1 cellular context compared by ENCODE assay signal in genomic region chr2:175167076-175167791, GRCh38.
A peak's percentile ranks its signal among the peaks of the same experiment; 100 is the strongest.
TF ChIP-seq lines count a peak whose summit lies in the region.

No MANE protein-coding gene starts in this region.

TF ChIP-seq in HepG2, 621 proteins besides CTCF, POLR2A, EP300 and RAD21 (continues in another document):
- peak; percentile 56; the same call in 1 of the 2 replicates for TF ChIP-seq ZNF777 (CRISPR knock-in tag; IDR thresholded peaks at IDR 0.05)
- no peak for TF ChIP-seq HBP1 (CRISPR knock-in tag; IDR thresholded peaks at IDR 0.05; ENCODE audit: low read depth)
- 0 out of 2 replicates have a peak, but pooled peaks have one; percentile 20 for TF ChIP-seq ZNF136 (CRISPR knock-in tag; IDR thresholded peaks at IDR 0.05; ENCODE audit: low read depth)
- peak; percentile 17 for TF ChIP-seq ZBED4 (CRISPR knock-in tag; IDR thresholded peaks at IDR 0.05; ENCODE audit: borderline replicate concordance)
- 0 out of 2 replicates have a peak, but pooled peaks have one; percentile 6 for TF ChIP-seq ZNF253 (CRISPR knock-in tag; IDR thresholded peaks at IDR 0.05; ENCODE audit: borderline replicate concordance)
- 0 out of 2 replicates have a peak, but pooled peaks have one; percentile 5 for TF ChIP-seq LRRFIP1 (CRISPR knock-in tag; conservative IDR thresholded peaks at IDR 0.05)
- TF ChIP-seq PHF21A (CRISPR knock-in tag; IDR thresholded peaks at IDR 0.05), result no peak
- TF ChIP-seq ZNF441 (CRISPR knock-in tag; IDR thresholded peaks at IDR 0.05; ENCODE audit: borderline replicate concordance), result 0 out of 2 replicates have a peak, but pooled peaks have one; percentile 6
- peak; percentile 37 for TF ChIP-seq SRSF1 (optimal IDR thresholded peaks at IDR 0.05; ENCODE audit: low read depth, low read length)
- TF ChIP-seq PATZ1 (CRISPR knock-in tag; IDR thresholded peaks at IDR 0.05), result peak; percentile 44; the same call in 1 of the 2 replicates
- TF ChIP-seq ZNF230 (CRISPR knock-in tag; IDR thresholded peaks at IDR 0.05), result 0 out of 2 replicates have a peak, but pooled peaks have one; percentile 18
- TF ChIP-seq ZNF468 (CRISPR knock-in tag; IDR thresholded peaks at IDR 0.05), result 0 out of 2 replicates have a peak, but pooled peaks have one; percentile 6
- peak; percentile 85 for TF ChIP-seq ZNF605 (CRISPR knock-in tag; IDR thresholded peaks at IDR 0.05)
- TF ChIP-seq SMAD9 (CRISPR knock-in tag; IDR thresholded peaks at IDR 0.05), result 0 out of 2 replicates have a peak, but pooled peaks have one; percentile 57
- 0 out of 2 replicates have a peak, but pooled peaks have one; percentile 7 for TF ChIP-seq HOXA5 (CRISPR knock-in tag; IDR thresholded peaks at IDR 0.05)
- peak; percentile 17; the same call in 1 of the 2 replicates for TF ChIP-seq ZBTB42 (CRISPR knock-in tag; IDR thresholded peaks at IDR 0.05)
- peak; percentile 19; the same call in 1 of the 2 replicates for TF ChIP-seq PITX1 (CRISPR knock-in tag; IDR thresholded peaks at IDR 0.05)
- TF ChIP-seq SOX13 (IDR thresholded peaks at IDR 0.05), result no peak
- 0 out of 4 replicates have a peak, but pooled peaks of 1 of the 2 experiments have one; percentile 80 for TF ChIP-seq SOX13 (CRISPR knock-in tag; conservative IDR thresholded peaks at IDR 0.05 in 1 of 2, IDR thresholded peaks at IDR 0.05 in 1 of 2)
- no peak for TF ChIP-seq ZNF780A (CRISPR knock-in tag; IDR thresholded peaks at IDR 0.05)
- 0 out of 2 replicates have a peak, but pooled peaks have one; percentile 85 for TF ChIP-seq FOXC1 (CRISPR knock-in tag; IDR thresholded peaks at IDR 0.05; ENCODE audit: borderline replicate concordance)
- peak; percentile 13; the same call in 1 of the 2 replicates for TF ChIP-seq SIN3A (IDR thresholded peaks at IDR 0.05; ENCODE audit: borderline replicate concordance, low read depth, low read length)
- 0 out of 2 replicates have a peak, but pooled peaks have one; percentile 19 for TF ChIP-seq IRF1 (CRISPR knock-in tag; IDR thresholded peaks at IDR 0.05; ENCODE audit: low read depth)
- 0 out of 2 replicates have a peak, but pooled peaks have one; percentile 8 for TF ChIP-seq ZNF768 (CRISPR knock-in tag; IDR thresholded peaks at IDR 0.05)
- 0 out of 2 replicates have a peak, but pooled peaks have one; percentile 12 for TF ChIP-seq ZNF678 (CRISPR knock-in tag; IDR thresholded peaks at IDR 0.05)
- TF ChIP-seq EED (CRISPR knock-in tag; IDR thresholded peaks at IDR 0.05), result no peak
- no peak for TF ChIP-seq ZNF33A (CRISPR knock-in tag; IDR thresholded peaks at IDR 0.05; ENCODE audit: borderline replicate concordance)
- TF ChIP-seq YY1 (IDR thresholded peaks at IDR 0.05; ENCODE audit: insufficient read depth, insufficient replicate concordance, low read depth, low read length), result peak; percentile 7
- TF ChIP-seq HMG20A (CRISPR knock-in tag; IDR thresholded peaks at IDR 0.05; ENCODE audit: borderline replicate concordance), result no peak
- 0 out of 2 replicates have a peak, but pooled peaks have one; percentile 43 for TF ChIP-seq NFATC3 (CRISPR knock-in tag; IDR thresholded peaks at IDR 0.05)
- TF ChIP-seq KLF16 (CRISPR knock-in tag; IDR thresholded peaks at IDR 0.05), result peak in 1 of 2 experiments; percentile 40; a peak in 1 of 4 replicates
- 0 out of 2 replicates have a peak, but pooled peaks have one; percentile 7 for TF ChIP-seq NR2F6 (IDR thresholded peaks at IDR 0.05)
- TF ChIP-seq NR2F6 (CRISPR knock-in tag; IDR thresholded peaks at IDR 0.05), result no peak
- TF ChIP-seq ZNF235 (CRISPR knock-in tag; IDR thresholded peaks at IDR 0.05; ENCODE audit: borderline replicate concordance), result no peak
- TF ChIP-seq ZNF784 (CRISPR knock-in tag; IDR thresholded peaks at IDR 0.05; ENCODE audit: borderline replicate concordance), result no peak; the same call in 1 of the 2 replicates
- peak; percentile 46 for TF ChIP-seq ZEB1 (IDR thresholded peaks at IDR 0.05; ENCODE audit: insufficient replicate concordance, low read depth)
- TF ChIP-seq MBD4 (IDR thresholded peaks at IDR 0.05; ENCODE audit: borderline replicate concordance, low read length), result peak; percentile 39; the same call in 1 of the 2 replicates
- 0 out of 2 replicates have a peak, but pooled peaks have one; percentile 41 for TF ChIP-seq ZBTB25 (CRISPR knock-in tag; IDR thresholded peaks at IDR 0.05)
- TF ChIP-seq BRCA1 (CRISPR knock-in tag; IDR thresholded peaks at IDR 0.05), result no peak
- TF ChIP-seq ZNF546 (CRISPR knock-in tag; conservative IDR thresholded peaks at IDR 0.05), result 0 out of 2 replicates have a peak, but pooled peaks have one; percentile 32
- no peak for TF ChIP-seq TCF7 (IDR thresholded peaks at IDR 0.05; ENCODE audit: low read depth)
- 0 out of 2 replicates have a peak, but pooled peaks have one; percentile 64 for TF ChIP-seq HNRNPL (IDR thresholded peaks at IDR 0.05; ENCODE audit: low read depth, low read length)
- TF ChIP-seq ZNF580 (CRISPR knock-in tag; IDR thresholded peaks at IDR 0.05; ENCODE audit: borderline replicate concordance, low read depth), result peak; percentile 17; the same call in 1 of the 2 replicates
- no peak; the same call in 1 of the 2 replicates for TF ChIP-seq ZFP82 (CRISPR knock-in tag; IDR thresholded peaks at IDR 0.05; ENCODE audit: borderline replicate concordance)
- no peak for TF ChIP-seq TCF12 (IDR thresholded peaks at IDR 0.05)
- 0 out of 2 replicates have a peak, but pooled peaks have one; percentile 34 for TF ChIP-seq TCF12 (CRISPR knock-in tag; IDR thresholded peaks at IDR 0.05)
- 0 out of 2 replicates have a peak, but pooled peaks have one; percentile 10 for TF ChIP-seq TARDBP (CRISPR knock-in tag; IDR thresholded peaks at IDR 0.05)
- TF ChIP-seq ARNTL (CRISPR knock-in tag; IDR thresholded peaks at IDR 0.05), result 0 out of 2 replicates have a peak, but pooled peaks have one; percentile 4
- TF ChIP-seq MIXL1 (CRISPR knock-in tag; IDR thresholded peaks at IDR 0.05), result peak; percentile 24; the same call in 1 of the 2 replicates
- TF ChIP-seq ZZZ3 (CRISPR knock-in tag; IDR thresholded peaks at IDR 0.05; ENCODE audit: borderline replicate concordance), result peak; percentile 8; the same call in 1 of the 2 replicates
- TF ChIP-seq MXI1 (IDR thresholded peaks at IDR 0.05; ENCODE audit: borderline replicate concordance, low read depth, low read length), result 0 out of 3 replicates have a peak, but pooled peaks have one; percentile 13
- peak; percentile 9; the same call in 1 of the 2 replicates for TF ChIP-seq ZNF124 (CRISPR knock-in tag; IDR thresholded peaks at IDR 0.05)
- TF ChIP-seq ZNF510 (CRISPR knock-in tag; IDR thresholded peaks at IDR 0.05; ENCODE audit: low read depth), result no peak
- TF ChIP-seq ZNF224 (CRISPR knock-in tag; IDR thresholded peaks at IDR 0.05), result 0 out of 2 replicates have a peak, but pooled peaks have one; percentile 8
- no peak for TF ChIP-seq GFI1 (CRISPR knock-in tag; IDR thresholded peaks at IDR 0.05; ENCODE audit: borderline replicate concordance)
- peak; percentile 75; the same call in 1 of the 2 replicates for TF ChIP-seq ZNF691 (CRISPR knock-in tag; IDR thresholded peaks at IDR 0.05; ENCODE audit: borderline replicate concordance, low read depth)
- peak; percentile 69; the same call in 1 of the 2 replicates for TF ChIP-seq ZNF430 (CRISPR knock-in tag; IDR thresholded peaks at IDR 0.05)
